8 cellular contexts compared by ENCODE assay signal in the genomic region with DNA sequence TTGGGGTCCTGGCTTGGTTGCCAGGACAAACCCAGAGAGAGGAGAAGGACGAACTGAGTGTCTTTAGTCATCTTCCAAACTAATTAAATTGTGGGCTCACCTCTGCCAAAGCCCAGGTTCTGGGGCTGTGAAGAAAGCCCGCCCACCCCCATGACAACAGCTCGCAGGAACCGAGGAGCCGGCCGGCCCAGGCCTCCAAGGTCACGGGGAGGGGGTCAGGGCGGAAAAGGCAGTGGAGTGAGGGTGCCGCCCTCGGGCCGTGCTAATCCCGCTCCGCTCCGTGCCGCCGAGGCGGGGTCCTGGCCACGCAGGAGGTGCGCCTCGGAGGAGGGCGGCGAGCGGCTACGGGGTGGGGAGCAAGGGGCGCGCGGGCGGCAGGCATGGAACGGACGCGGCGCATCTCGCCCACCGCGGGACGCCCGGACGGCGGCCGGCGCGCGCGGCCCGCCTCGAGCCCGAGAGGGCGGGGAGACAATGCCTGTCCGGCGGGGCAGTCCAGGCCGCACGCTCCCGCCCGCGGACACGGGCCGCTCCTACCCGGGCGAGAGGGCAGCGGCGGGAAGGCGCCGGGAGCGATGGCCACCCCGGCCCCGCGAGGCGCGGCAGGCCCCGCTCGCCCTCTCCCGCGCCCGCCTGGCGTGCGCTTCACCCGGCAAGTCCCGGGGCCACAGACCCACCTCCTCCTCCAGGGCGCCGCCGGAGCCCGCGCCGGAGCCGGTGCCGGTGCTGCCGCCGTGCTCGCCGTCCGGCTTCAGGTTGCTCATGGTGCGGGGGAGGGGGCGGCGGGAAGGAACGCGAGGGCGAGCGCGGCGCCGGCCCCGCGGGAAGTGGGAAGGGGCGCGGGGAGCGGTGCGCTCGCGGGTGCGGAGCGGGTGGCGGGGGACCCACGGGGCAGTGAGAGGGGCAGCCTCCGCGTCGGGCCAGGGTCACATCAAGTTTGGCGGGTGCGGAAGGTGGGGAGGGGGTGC. TPM values are rescaled to one million over a fixed set of nuclear protein-coding genes. Genes with fewer than 3 reads are reported as not detected.
DNase-seq lines count a peak whose midpoint lies in the region; ATAC-seq and TF ChIP-seq lines count a peak whose summit lies in the region.

No MANE protein-coding gene starts in this region.

- H3K4me1 ChIP-seq in OCI-LY3 (ENCODE audit: low read length): no peaks in the 10 kb centered on the region

- H3K79me2 ChIP-seq in OCI-LY3 (ENCODE audit: low read length): no peaks in the 10 kb centered on the region

- peak; percentile 17 for DNase-seq in ELR (ENCODE audit: low read depth)
- peak; percentile 75 for DNase-seq in ecto neural progenitor cell (ENCODE audit: low spot score)
- DNase-seq in natural killer cell treated with Interleukin-12 subunit alpha and Interleukin-12 subunit beta and Interleukin-15 and Interleukin-18, amount 100 ng/mL, for 72 hours (ENCODE audit: low spot score): no peak
- no peak for DNase-seq in foreskin melanocyte
- no peak for DNase-seq in AML-193 (lab: John Stamatoyannopoulos, UW)

- peaks cover 3 to 7% of the 10 kb centered on the region in 2 donors for H3K27me3 Mint-ChIP-seq in natural killer cell treated with Interleukin-12 subunit alpha and Interleukin-12 subunit beta and Interleukin-15 and Interleukin-18, amount 100 ng/mL, for 72 hours

- peak overlapping the region; percentile 47 for H3K4me3 Mint-ChIP-seq in natural killer cell treated with Interleukin-12 subunit alpha and Interleukin-12 subunit beta and Interleukin-15 and Interleukin-18, amount 100 ng/mL, for 72 hours

- no peaks in the 10 kb centered on the region for H3K36me3 Mint-ChIP-seq in natural killer cell treated with Interleukin-12 subunit alpha and Interleukin-12 subunit beta and Interleukin-15 and Interleukin-18, amount 100 ng/mL, for 72 hours

- H2AFZ ChIP-seq in OCI-LY3 (ENCODE audit: low read depth, low read length): no peak overlapping the region

- TF ChIP-seq CTCF in OCI-LY3 (IDR thresholded peaks at IDR 0.05; ENCODE audit: low read depth, low read length): no peak

- H3K9ac ChIP-seq in OCI-LY3 (ENCODE audit: low read length): peak overlapping the region; percentile 23; the same call in 1 of the 2 replicates

- no peaks in the 10 kb centered on the region for H4K20me1 ChIP-seq in OCI-LY3 (ENCODE audit: insufficient read depth, low read length)

- no peaks in the 10 kb centered on the region for H3K27me3 ChIP-seq in OCI-LY3 (ENCODE audit: low read depth, low read length)

- no peak overlapping the region for H3K27ac ChIP-seq in OCI-LY3 (ENCODE audit: low read length)

- H3K9me3 ChIP-seq in OCI-LY3 (ENCODE audit: insufficient read depth, low read length): no peaks in the 10 kb centered on the region

- peak overlapping the region in 1 of 2 donors; percentile 60 for H3K27ac Mint-ChIP-seq in natural killer cell treated with Interleukin-12 subunit alpha and Interleukin-12 subunit beta and Interleukin-15 and Interleukin-18, amount 100 ng/mL, for 72 hours

- H3K4me2 ChIP-seq in OCI-LY3 (ENCODE audit: low read length): peak overlapping the region; percentile 42; the same call in 1 of the 2 replicates

- no peaks in the 10 kb centered on the region for H3K9me3 Mint-ChIP-seq in natural killer cell treated with Interleukin-12 subunit alpha and Interleukin-12 subunit beta and Interleukin-15 and Interleukin-18, amount 100 ng/mL, for 72 hours

- H3K4me3 ChIP-seq in OCI-LY3 (ENCODE audit: low read length): peak overlapping the region; percentile 63; the same call in 1 of the 2 replicates

- no peaks in the 10 kb centered on the region for H3K36me3 ChIP-seq in OCI-LY3 (replicated peaks; ENCODE audit: low read depth, low read length)

- H3K4me1 Mint-ChIP-seq in natural killer cell treated with Interleukin-12 subunit alpha and Interleukin-12 subunit beta and Interleukin-15 and Interleukin-18, amount 100 ng/mL, for 72 hours (ENCODE audit: low read depth in 2 of 2): peaks cover 4 to 7% of the 10 kb centered on the region in 2 donors

- peak; percentile 55 to 58 for ATAC-seq in natural killer cell treated with Interleukin-12 subunit alpha and Interleukin-12 subunit beta and Interleukin-15 and Interleukin-18, amount 100 ng/mL, for 72 hours
- ATAC-seq in GM21360 (IDR thresholded peaks at IDR 0.05; ENCODE audit: unreplicated experiment): no peak
- no peak for ATAC-seq in HG03565 (IDR thresholded peaks at IDR 0.05; ENCODE audit: unreplicated experiment)

RNA-seq across cellular contexts. Expression of gene RBPMS2, which starts 0.5 kb away (rescaled TPM):
- total RNA-seq in natural killer cell treated with Interleukin-12 subunit alpha and Interleukin-12 subunit beta and Interleukin-15 and Interleukin-18, amount 100 ng/mL, for 72 hours: 1 to 10 TPM in 1 of 2 donors, under 1 TPM in 1; 0.33 to 1.7 TPM

RNA-seq across cellular contexts. Expression of gene PIF1, which starts 50.6 kb away (rescaled TPM):
- 10 to 100 TPM; 24.7 to 91.9 TPM for total RNA-seq in natural killer cell treated with Interleukin-12 subunit alpha and Interleukin-12 subunit beta and Interleukin-15 and Interleukin-18, amount 100 ng/mL, for 72 hours

Comparison
In these comparisons a context has a peak if more than half of its experiments do, and no peak if none do; other contexts are left out.
1. DNase-seq: peak in ELR (single experiment) and ecto neural progenitor cell (single experiment); none in natural killer cell treated with Interleukin-12 subunit alpha and Interleukin-12 subunit beta and Interleukin-15 and Interleukin-18, amount 100 ng/mL, for 72 hours (single experiment), foreskin melanocyte (single experiment) and AML-193 (0 of 2).
2. ATAC-seq: peak in natural killer cell treated with Interleukin-12 subunit alpha and Interleukin-12 subunit beta and Interleukin-15 and Interleukin-18, amount 100 ng/mL, for 72 hours (2 of 2); none in GM21360 (single experiment) and HG03565 (single experiment).